ENCODE assay signal across 22 cellular contexts in the genomic region with DNA sequence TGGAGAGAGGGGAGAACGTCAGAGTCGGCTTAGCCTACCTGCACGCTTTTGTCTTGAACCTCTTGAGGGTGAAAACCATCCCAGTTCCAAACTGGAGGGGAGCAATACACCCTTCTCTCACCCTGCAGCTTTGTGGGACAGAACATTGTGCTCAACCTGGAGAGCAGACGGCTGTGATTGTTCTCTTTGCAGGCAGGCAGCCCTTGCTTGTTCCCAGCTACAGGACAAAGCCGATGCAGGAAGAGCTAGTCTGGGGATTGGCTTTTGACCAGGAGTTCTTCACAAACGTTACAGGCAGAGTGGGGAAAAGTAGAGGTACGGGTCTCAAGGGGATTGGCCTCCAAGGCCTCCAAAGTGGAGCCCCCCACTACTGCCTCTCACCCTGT. TPM values are rescaled to one million over a fixed set of nuclear protein-coding genes. Genes with fewer than 3 reads are reported as not detected.
DNase-seq lines count a peak whose midpoint lies in the region; ATAC-seq and TF ChIP-seq lines count a peak whose summit lies in the region.
"Had no signal": no experiment of that assay in that cellular context is flagged by ENCODE, and none has a peak within 500 bp of the region (broad histone marks: within the 10 kb centered on the region; RNA-seq: fewer than 3 reads in every experiment).

No MANE protein-coding gene starts in this region.

- no peak overlapping the region for H3K4me3 ChIP-seq in hepatocyte
- H3K4me3 ChIP-seq: BLaER1, GM23248 had no signal

- no peak overlapping the region for H3K4me2 ChIP-seq in hepatocyte
- H3K4me2 ChIP-seq: BLaER1 had no signal

- POLR2A ChIA-PET in WTC11 (lab: Charles Lee): no interaction called here

- ATAC-seq in Right ventricle myocardium superior (ENCODE audit: poor library complexity) (peak; percentile 38), WTC11 (no peak), GM21526 (IDR thresholded peaks at IDR 0.05; ENCODE audit: low FRiP score, unreplicated experiment) (no peak)

- intact Hi-C loops in Right ventricle myocardium superior (cut with DNase I) (no loop called here), cardiac septum (cut with DNase I) (no loop called here)

- H3K36me3 Mint-ChIP-seq in endothelial cell (ENCODE audit: low read depth, unreplicated experiment) (no peaks in the 10 kb centered on the region), WTC11 (no peaks in the 10 kb centered on the region; the same call in 1 of the 2 replicates)
- H3K36me3 Mint-ChIP-seq: CD4-positive, CD25-positive, alpha-beta regulatory T cell had no signal

- no peaks in the 10 kb centered on the region for H3K36me3 ChIP-seq in hepatocyte (replicated peaks; ENCODE audit: insufficient read depth, low read depth)
- H3K36me3 ChIP-seq: BLaER1 had no signal

- H3K9me3 ChIP-seq in hepatocyte (ENCODE audit: low read depth): no peaks in the 10 kb centered on the region
- H3K9me3 ChIP-seq: BLaER1 had no signal

- TF ChIP-seq CTCF in endothelial cell (IDR thresholded peaks at IDR 0.05; ENCODE audit: unreplicated experiment) (no peak), WTC11 (IDR thresholded peaks at IDR 0.05) (no peak), hepatocyte (IDR thresholded peaks at IDR 0.05; ENCODE audit: poor library complexity) (no peak)

- no peaks in the 10 kb centered on the region for H3K79me2 ChIP-seq in hepatocyte

- no peaks in the 10 kb centered on the region for H4K20me1 ChIP-seq in hepatocyte (ENCODE audit: insufficient read depth, poor library complexity, severe bottlenecking)
- H4K20me1 ChIP-seq: BLaER1 had no signal

- H3K4me1 ChIP-seq in hepatocyte (ENCODE audit: insufficient read depth): no peaks in the 10 kb centered on the region

- no peaks in the 10 kb centered on the region for H3K27me3 ChIP-seq in hepatocyte
- H3K27me3 ChIP-seq: BLaER1 had no signal

- H3K9me2 ChIP-seq in hepatocyte (replicated peaks; ENCODE audit: insufficient read depth): no peaks in the 10 kb centered on the region

- H3K27ac Mint-ChIP-seq in endothelial cell (ENCODE audit: unreplicated experiment): peak overlapping the region; percentile 64
- no peak overlapping the region for H3K27ac Mint-ChIP-seq in WTC11
- H3K27ac Mint-ChIP-seq: CD4-positive, CD25-positive, alpha-beta regulatory T cell had no signal

- H3K27me3 Mint-ChIP-seq in endothelial cell (ENCODE audit: unreplicated experiment): peaks cover 4% of the 10 kb centered on the region
- H3K27me3 Mint-ChIP-seq in WTC11 (ENCODE audit: low read depth): peaks cover 7% of the 10 kb centered on the region; the same call in 1 of the 2 replicates

- H2AFZ ChIP-seq in hepatocyte: no peak overlapping the region
- H2AFZ ChIP-seq: GM23248 had no signal

- WGBS in hepatocyte (ENCODE audit: low lambda C conversion rate, missing lambda C conversion rate): 78% methylated on average over 7 of the region's 7 CpGs

- H3K9me3 Mint-ChIP-seq in endothelial cell (ENCODE audit: unreplicated experiment) (no peaks in the 10 kb centered on the region), WTC11 (no peaks in the 10 kb centered on the region)
- H3K9me3 Mint-ChIP-seq: CD4-positive, CD25-positive, alpha-beta regulatory T cell had no signal

- H3K4me1 Mint-ChIP-seq in endothelial cell (ENCODE audit: unreplicated experiment) (peaks cover 51% of the 10 kb centered on the region), WTC11 (peaks cover 17% of the 10 kb centered on the region)

- DNase-seq in Right ventricle myocardium superior: no peak
- no peak for DNase-seq in cardiac septum (ENCODE audit: low spot score)
- DNase-seq in cerebellar cortex (ENCODE audit: low spot score): peak; percentile 54
- no peak for DNase-seq in endothelial cell (ENCODE audit: low spot score)
- DNase-seq in WTC11 (ENCODE audit: low spot score): no peak
- no peak for DNase-seq in hepatocyte (ENCODE audit: low spot score)
- DNase-seq: CD4-positive, CD25-positive, alpha-beta regulatory T cell; DMS153; DND-41; GM23248; H7; KBM-7; MV-4-11; NCI-H1105; NCI-H1436 treated with DMSO at 0.1 percent for 48 hours; NCI-H187 treated with DMSO at 0.1 percent for 48 hours; NCI-H526 treated with DMSO at 0.1 percent for 48 hours; RPMI8226; SHP77 treated with DMSO at 0.1 percent for 48 hours had no signal

- no peak overlapping the region for H3K27ac ChIP-seq in hepatocyte
- H3K27ac ChIP-seq: BLaER1, GM23248 had no signal

- H3K4me3 Mint-ChIP-seq in endothelial cell (ENCODE audit: unreplicated experiment): peak overlapping the region; percentile 63
- no peak overlapping the region for H3K4me3 Mint-ChIP-seq in WTC11
- H3K4me3 Mint-ChIP-seq: CD4-positive, CD25-positive, alpha-beta regulatory T cell had no signal

- CTCF ChIA-PET in WTC11 (lab: Charles Lee): interaction anchor here (1.7 to 2.4 kb wide), 3 partner anchors 19 to 131 kb away, joined by 8 to 17 read pairs (median 8); no protein-coding TSS in a partner anchor

TF ChIP-seq in WTC11, 78 proteins besides CTCF, POLR2A, EP300 and RAD21:
- TF ChIP-seq, protein P1, sequence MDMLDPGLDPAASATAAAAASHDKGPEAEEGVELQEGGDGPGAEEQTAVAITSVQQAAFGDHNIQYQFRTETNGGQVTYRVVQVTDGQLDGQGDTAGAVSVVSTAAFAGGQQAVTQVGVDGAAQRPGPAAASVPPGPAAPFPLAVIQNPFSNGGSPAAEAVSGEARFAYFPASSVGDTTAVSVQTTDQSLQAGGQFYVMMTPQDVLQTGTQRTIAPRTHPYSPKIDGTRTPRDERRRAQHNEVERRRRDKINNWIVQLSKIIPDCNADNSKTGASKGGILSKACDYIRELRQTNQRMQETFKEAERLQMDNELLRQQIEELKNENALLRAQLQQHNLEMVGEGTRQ (CRISPR knock-in tag; IDR thresholded peaks at IDR 0.05): no peak
- TF ChIP-seq NR1H2 (CRISPR knock-in tag; IDR thresholded peaks at IDR 0.05) (no peak), RELA (CRISPR knock-in tag; IDR thresholded peaks at IDR 0.05; ENCODE audit: borderline replicate concordance) (no peak), AR (CRISPR knock-in tag; IDR thresholded peaks at IDR 0.05) (no peak), MAX (CRISPR knock-in tag; IDR thresholded peaks at IDR 0.05) (no peak), CREB1 (CRISPR knock-in tag; IDR thresholded peaks at IDR 0.05) (no peak), SMAD4 (CRISPR knock-in tag; IDR thresholded peaks at IDR 0.05) (no peak)
TF ChIP-seq in WTC11: peak in this region for 0.

RNA-seq across cellular contexts. Expression of gene ARHGAP26, which starts 33.9 kb away (rescaled TPM):
- total RNA-seq in Right ventricle myocardium superior (32.5 TPM), cardiac septum (32.0 TPM), endothelial cell (ENCODE audit: unreplicated experiment) (81.5 TPM), WTC11 (2021) (19.1 to 22.3 TPM (median 21.8 TPM) in 3 replicates), hepatocyte (16.5 and 20.0 TPM in 2 replicates)
- 11.7 and 19.8 TPM in 2 replicates for polyA plus RNA-seq in hepatocyte

RNA-seq across cellular contexts. Expression of gene FGF1, which starts 50.4 kb away (rescaled TPM):
- total RNA-seq in Right ventricle myocardium superior (42.7 TPM), cardiac septum (70.2 TPM), endothelial cell (ENCODE audit: unreplicated experiment) (0.13 TPM), WTC11 (2021) (0.21 to 0.55 TPM in 2 of 3 replicates, not detected in the other), hepatocyte (0.08 and 0.23 TPM in 2 replicates)
- 0.27 TPM in 1 of 2 replicates, not detected in the other for polyA plus RNA-seq in hepatocyte
- total RNA-seq: CD4-positive, CD25-positive, alpha-beta regulatory T cell; NCI-H460 had no signal
- polyA plus RNA-seq: CD4-positive, CD25-positive, alpha-beta regulatory T cell had no signal

Comparison
In these comparisons a context has a peak if more than half of its experiments do, and no peak if none do; other contexts are left out.
1. RNA of gene FGF1, which starts 50.4 kb away (total RNA-seq): 70.2 TPM in cardiac septum (single experiment) and 42.7 TPM in Right ventricle myocardium superior (single experiment); 0.21 to 0.55 TPM in WTC11, 0.08 to 0.23 TPM in hepatocyte and 0.13 TPM in endothelial cell (single experiment); every median in the first group is over 10 times any median in the second.